Comparison of ENCODE assay signal across 15 cellular contexts in the genomic region with DNA sequence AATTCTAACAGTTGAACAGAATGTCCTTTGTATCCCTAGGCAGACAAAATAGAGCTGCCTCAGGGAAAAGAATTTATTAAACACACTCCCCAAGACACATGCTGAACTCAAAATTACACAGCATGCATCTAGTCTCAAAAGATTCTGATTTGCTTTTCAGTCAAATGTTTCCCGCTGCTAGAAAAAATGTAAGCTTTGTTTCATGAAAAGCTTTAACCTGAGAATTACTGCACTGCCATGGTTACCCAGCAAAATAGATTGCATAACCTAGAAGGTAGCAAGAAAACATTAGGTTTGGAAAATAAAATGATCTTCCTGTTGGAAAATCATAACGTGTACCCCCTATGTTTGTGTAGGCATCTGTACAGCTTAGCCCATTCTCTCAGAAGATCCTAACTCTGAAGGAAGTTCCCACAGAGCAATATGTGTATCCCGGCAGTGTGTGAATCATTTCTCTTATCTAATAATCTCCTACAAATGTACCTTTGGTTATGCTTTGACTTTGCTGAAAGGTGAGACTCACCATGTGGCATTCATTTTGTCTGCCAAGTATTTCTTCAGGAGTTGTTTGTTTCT.
DNase-seq lines count a peak whose midpoint lies in the region; ATAC-seq, FAIRE-seq and TF ChIP-seq lines count a peak whose summit lies in the region.
"Had no signal": no experiment of that assay in that cellular context is flagged by ENCODE, and none has a peak within 500 bp of the region (broad histone marks: within the 10 kb centered on the region; RNA-seq: fewer than 3 reads in every experiment).

No MANE protein-coding gene starts in this region.

- intact Hi-C loops in pancreas (cut with DNase I), result no loop called here
- intact Hi-C loops in esophagus squamous epithelium (cut with DNase I), result no loop called here

- no peak for FAIRE-seq in pancreas (lab: Jason Lieb, UNC)

- peak; percentile 79 for ATAC-seq in RWPE2 (ENCODE audit: low read depth)
- ATAC-seq in pancreas, result peak; percentile 50 to 90 (median 82)

- DNase-seq in HT-29 (ENCODE audit: low spot score) (peak; percentile 9), RWPE2 (ENCODE audit: low spot score) (no peak), epithelial cell of prostate (ENCODE audit: low read depth, low spot score) (peak; percentile 86), pancreas (no peak), NCI-H2107 (lab: John Stamatoyannopoulos, UW) (no peak), inferior parietal cortex (ENCODE audit: extremely low spot score) (no peak), COLO829 (ENCODE audit: low spot score) (no peak), esophagus squamous epithelium (lab: John Stamatoyannopoulos, UW) (no peak)
- DNase-seq: activated T-cell treated with anti-CD3 and anti-CD28 coated beads, Interleukin-2, amount 50 U/mL, for 48 hours; aorta; GF-D8; mesenchymal stem cell; NCI-H187 treated with DMSO at 0.1 percent for 48 hours; substantia nigra had no signal

- TF ChIP-seq POLR2A in esophagus squamous epithelium (IDR thresholded peaks at IDR 0.05), result no peak

- no peak overlapping the region for H3K4me3 ChIP-seq in RWPE2 (ENCODE audit: severe bottlenecking)
- H3K4me3 ChIP-seq in pancreas, result no peak overlapping the region
- H3K4me3 ChIP-seq in esophagus squamous epithelium, result no peak overlapping the region

- 10% methylated on average over 3 of the region's 3 CpGs for WGBS in pancreas, 2 donors
- 32 to 38% methylated on average over 3 of the region's 3 CpGs for WGBS in esophagus squamous epithelium, 2 donors

- TF ChIP-seq CTCF in RWPE2 (IDR thresholded peaks at IDR 0.05; ENCODE audit: poor library complexity, severe bottlenecking) (no peak), pancreas (IDR thresholded peaks at IDR 0.05) (no peak), esophagus squamous epithelium (IDR thresholded peaks at IDR 0.05) (no peak)

- H3K27ac ChIP-seq in RWPE2 (ENCODE audit: poor library complexity, severe bottlenecking) (peak overlapping the region; percentile 57), epithelial cell of prostate (peak overlapping the region; percentile 49), pancreas (no peak overlapping the region), esophagus squamous epithelium (no peak overlapping the region)
- H3K27ac ChIP-seq: C4-2B had no signal

- H3K27me3 ChIP-seq in RWPE2 (ENCODE audit: insufficient read depth, poor library complexity, severe bottlenecking) (no peaks in the 10 kb centered on the region), pancreas (no peaks in the 10 kb centered on the region), esophagus squamous epithelium (no peaks in the 10 kb centered on the region)

- H3K36me3 ChIP-seq in RWPE2 (ENCODE audit: low read depth) (no peaks in the 10 kb centered on the region), pancreas (no peaks in the 10 kb centered on the region), esophagus squamous epithelium (no peaks in the 10 kb centered on the region)

- H3K4me1 ChIP-seq in RWPE2 (ENCODE audit: insufficient read depth, poor library complexity, severe bottlenecking), result peaks cover 54% of the 10 kb centered on the region
- H3K4me1 ChIP-seq in pancreas, result peaks cover 0 to 5% (median 4%) of the 10 kb centered on the region in 3 donors
- H3K4me1 ChIP-seq in esophagus squamous epithelium, result no peaks in the 10 kb centered on the region

- no peaks in the 10 kb centered on the region for H3K9me3 ChIP-seq in RWPE2 (ENCODE audit: severe bottlenecking)
- no peaks in the 10 kb centered on the region for H3K9me3 ChIP-seq in pancreas
- no peaks in the 10 kb centered on the region for H3K9me3 ChIP-seq in esophagus squamous epithelium

Comparison
In these comparisons a context has a peak if more than half of its experiments do, and no peak if none do; other contexts are left out.
1. DNase-seq: peak in HT-29 (single experiment) and epithelial cell of prostate (single experiment); none in RWPE2 (single experiment), pancreas (0 of 6), NCI-H2107 (single experiment), inferior parietal cortex (single experiment), COLO829 (single experiment) and esophagus squamous epithelium (single experiment).
2. H3K27ac ChIP-seq: peak in RWPE2 (single experiment) and epithelial cell of prostate (single experiment); none in pancreas (0 of 4) and esophagus squamous epithelium (0 of 4).